7 cellular contexts compared by ENCODE assay signal in the genomic region with DNA sequence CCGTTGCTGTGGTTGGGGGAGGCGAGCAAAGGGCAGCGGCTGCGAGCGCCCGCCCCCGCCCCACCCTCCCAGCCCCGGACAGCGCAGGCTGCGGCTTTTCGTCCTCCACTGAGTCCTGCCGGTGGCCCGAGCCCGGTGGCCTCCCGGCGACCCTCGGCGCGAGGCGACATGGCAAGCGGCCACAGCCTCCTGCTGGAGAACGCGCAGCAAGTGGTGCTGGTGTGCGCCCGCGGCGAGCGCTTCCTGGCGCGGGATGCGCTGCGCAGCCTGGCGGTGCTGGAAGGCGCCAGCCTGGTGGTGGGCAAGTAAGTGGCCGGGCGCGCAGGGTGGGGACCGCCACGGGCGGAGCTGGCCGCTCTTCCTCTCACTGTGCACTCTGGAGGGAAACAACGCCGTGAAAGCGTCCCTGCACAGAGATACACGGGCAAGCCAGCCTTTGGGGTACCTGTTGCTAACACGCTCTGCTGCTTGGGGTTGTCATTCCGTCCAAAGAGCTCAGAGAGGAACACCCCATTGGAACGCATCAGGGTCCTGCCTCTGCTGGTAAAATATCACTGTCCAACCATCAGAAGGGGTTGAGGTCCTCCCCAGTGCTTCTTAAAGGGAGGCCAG. TPM values are rescaled to one million over a fixed set of nuclear protein-coding genes. Genes with fewer than 3 reads are reported as not detected.
DNase-seq lines count a peak whose midpoint lies in the region; ATAC-seq and TF ChIP-seq lines count a peak whose summit lies in the region.

A gene with protein sequence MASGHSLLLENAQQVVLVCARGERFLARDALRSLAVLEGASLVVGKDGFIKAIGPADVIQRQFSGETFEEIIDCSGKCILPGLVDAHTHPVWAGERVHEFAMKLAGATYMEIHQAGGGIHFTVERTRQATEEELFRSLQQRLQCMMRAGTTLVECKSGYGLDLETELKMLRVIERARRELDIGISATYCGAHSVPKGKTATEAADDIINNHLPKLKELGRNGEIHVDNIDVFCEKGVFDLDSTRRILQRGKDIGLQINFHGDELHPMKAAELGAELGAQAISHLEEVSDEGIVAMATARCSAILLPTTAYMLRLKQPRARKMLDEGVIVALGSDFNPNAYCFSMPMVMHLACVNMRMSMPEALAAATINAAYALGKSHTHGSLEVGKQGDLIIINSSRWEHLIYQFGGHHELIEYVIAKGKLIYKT (plus strand): TSS at position 101 of the 612 bp plus-strand sequence. CDS start 68 bp downstream, at position 169.

- no peaks in the 10 kb centered on the region for H3K27me3 ChIP-seq in right lobe of liver

- ATAC-seq in GM18498 (IDR thresholded peaks at IDR 0.05; ENCODE audit: unreplicated experiment) (peak; percentile 72), HG02571 (IDR thresholded peaks at IDR 0.05; ENCODE audit: unreplicated experiment) (peak; percentile 50), right lobe of liver (peak; percentile 34 to 66 (median 52))

- peak; percentile 12 for TF ChIP-seq POLR2A in right lobe of liver (IDR thresholded peaks at IDR 0.05)

- DNase-seq in NAMALWA (ENCODE audit: low spot score) (peak; percentile 71), coronary artery (ENCODE audit: low spot score) (peak; percentile 75), right lobe of liver (peak; percentile 62 to 78 (median 64))
- DNase-seq in activated CD4-positive, alpha-beta T cell treated with anti-CD3 and anti-CD28 coated beads for 1 hour = peak; percentile 44
- DNase-seq in stimulated activated CD4-positive, alpha-beta T cell treated with anti-CD3 and anti-CD28 coated beads, TNF-alpha, amount 100 ng/mL, for 24 hours (ENCODE audit: low read depth in 3 of 3) = peak; percentile 13 to 63 (median 17)

- intact Hi-C loops in right lobe of liver (cut with DNase I) = no loop called here

- TF ChIP-seq CTCF in coronary artery (IDR thresholded peaks at IDR 0.05) (no peak), right lobe of liver (IDR thresholded peaks at IDR 0.05) (peak in 2 of 4 donors; percentile 12 to 26)

- H3K27ac ChIP-seq in coronary artery (peak within 1 kb of the TSS; percentile 41 to 82), right lobe of liver (peak within 1 kb of the TSS; percentile 95 to 100 (median 97))

- H3K4me3 ChIP-seq in coronary artery (peak within 1 kb of the TSS; percentile 75), right lobe of liver (peak within 1 kb of the TSS; percentile 59 to 98 (median 92))

- 0% methylated on average over 2 of the region's 48 CpGs for WGBS in right lobe of liver (ENCODE audit: insufficient coverage, low coverage, low lambda C conversion rate, missing lambda C conversion rate)

- peaks cover 0 to 30% (median 9%) of the 10 kb centered on the region in 4 donors for H3K4me1 ChIP-seq in right lobe of liver

- no peaks in the 10 kb centered on the region for H3K9me3 ChIP-seq in right lobe of liver

- H3K36me3 ChIP-seq in right lobe of liver = no peaks in the 10 kb centered on the region

RNA-seq across cellular contexts. Expression of the gene that starts here (rescaled TPM):
- total RNA-seq in right lobe of liver = 10 to 100 TPM; 41.4 to 97.8 (median 69.1) TPM

Comparison
In these comparisons a context has a peak if more than half of its experiments do, and no peak if none do; other contexts are left out.
1. Peak in every context shown above with its lines: DNase-seq, ATAC-seq, H3K4me3 ChIP-seq and H3K27ac ChIP-seq.
2. DNase-seq: peak in every context shown above with its lines; median percentile 75 in coronary artery; 71 in NAMALWA; 64 in right lobe of liver; 44 in activated CD4-positive, alpha-beta T cell treated with anti-CD3 and anti-CD28 coated beads for 1 hour; 17 in stimulated activated CD4-positive, alpha-beta T cell treated with anti-CD3 and anti-CD28 coated beads, TNF-alpha, amount 100 ng/mL, for 24 hours.